ENCODE assay signal across 13 cellular contexts in genomic region chr10:15211464-15211979, GRCh38. TPM values are rescaled to one million over a fixed set of nuclear protein-coding genes. Genes with fewer than 3 reads are reported as not detected.
A peak's percentile ranks its signal among the peaks of the same experiment; 100 is the strongest.
DNase-seq lines count a peak whose midpoint lies in the region; ATAC-seq and TF ChIP-seq lines count a peak whose summit lies in the region.
"Had no signal": no experiment of that assay in that cellular context is flagged by ENCODE, and none has a peak within 500 bp of the region (broad histone marks: within the 10 kb centered on the region; RNA-seq: fewer than 3 reads in every experiment).

No MANE protein-coding gene starts in this region.

- peak overlapping the region; percentile 90 for H2BK20ac ChIP-seq in IMR-90 (ENCODE audit: low read depth, low read length)

- ATAC-seq in IMR-90 (ENCODE audit: low read depth), result peak; percentile 82
- ATAC-seq in naive thymus-derived CD4-positive, alpha-beta T cell, result no peak
- ATAC-seq in GM18909 (IDR thresholded peaks at IDR 0.05; ENCODE audit: poor library complexity, unreplicated experiment), result no peak

- H3K4me2 ChIP-seq in IMR-90 (ENCODE audit: low read depth, low read length), result peak overlapping the region; percentile 67; the same call in 1 of the 2 replicates

- H3K9me3 Mint-ChIP-seq in activated CD4-positive, alpha-beta T cell treated with anti-CD3 and anti-CD28 coated beads, Interleukin-2, amount 10 ng/mL, durations not matched to agents 7 days and 5 days, result peaks cover 1% of the 10 kb centered on the region
- peaks cover 0 to 1% (median 0%) of the 10 kb centered on the region in 11 donors for H3K9me3 Mint-ChIP-seq in naive thymus-derived CD4-positive, alpha-beta T cell

- CTCF ChIA-PET in activated CD4-positive, alpha-beta T cell treated with anti-CD3 and anti-CD28 coated beads, Interleukin-2, amount 10 ng/mL, durations not matched to agents 7 days and 5 days (lab: Charles Lee), result interaction anchor here (0.6 to 1.1 kb wide), 2 partner anchors 35 to 243 kb away, joined by 3 to 4 read pairs; no protein-coding TSS in a partner anchor
- CTCF ChIA-PET in IMR-90 (lab: Yijun Ruan, JAX), result interaction anchor here (0.6 to 2.6 kb wide), 5 partner anchors 13 to 159 kb away, joined by 3 to 7 read pairs (median 3); partner anchors contain the start of gene FAM171A1
- CTCF ChIA-PET in naive thymus-derived CD4-positive, alpha-beta T cell (lab: Charles Lee), result interaction anchor here (1.0 to 1.4 kb wide), 4 partner anchors 15 to 44 kb away, joined by 3 to 8 read pairs (median 3); no protein-coding TSS in a partner anchor

- peak overlapping the region; percentile 86 for H2BK120ac ChIP-seq in IMR-90 (ENCODE audit: low read depth, low read length)

- H2AFZ ChIP-seq in IMR-90 (replicated peaks; ENCODE audit: low read length, poor library complexity), result peak overlapping the region; percentile 35

- H4K91ac ChIP-seq in IMR-90 (ENCODE audit: insufficient read depth, low read depth, low read length), result peak overlapping the region; percentile 84

- H3K56ac ChIP-seq in IMR-90 (ENCODE audit: extremely low read depth, insufficient read depth, low read length), result no peak overlapping the region; the same call in 1 of the 2 replicates

- H3K27me3 ChIP-seq in IMR-90 (ENCODE audit: control insufficient read depth, insufficient read depth, low read length) (no peaks in the 10 kb centered on the region), brain microvascular endothelial cell (replicated peaks) (no peaks in the 10 kb centered on the region)
- no peaks in the 10 kb centered on the region for H3K27me3 ChIP-seq in naive thymus-derived CD4-positive, alpha-beta T cell (ENCODE audit: control insufficient read depth in 2 of 2, insufficient read depth in 2 of 2, low read length in 2 of 2)

- H4K8ac ChIP-seq in IMR-90 (ENCODE audit: low read depth in 2 of 2, low read length in 2 of 2), result peak overlapping the region in 1 of 2 experiments; percentile 79; a peak in 3 of 4 replicates

- no peak overlapping the region for H2AK9ac ChIP-seq in IMR-90 (replicated peaks; ENCODE audit: low read depth, low read length, poor library complexity)

- H3K79me1 ChIP-seq in IMR-90 (ENCODE audit: low read depth in 1 of 2, low read length in 2 of 2), result peaks cover 0 to 26% of the 10 kb centered on the region in 2 experiments; a peak in 2 of 4 replicates

- peak overlapping the region; percentile 81 for H2BK5ac ChIP-seq in IMR-90 (ENCODE audit: low read depth, low read length, poor library complexity, severe bottlenecking)

- peaks cover 12% of the 10 kb centered on the region for H3K36me3 ChIP-seq in IMR-90 (ENCODE audit: control insufficient read depth, insufficient read depth, low read length)
- peaks cover 21% of the 10 kb centered on the region for H3K36me3 ChIP-seq in brain microvascular endothelial cell (replicated peaks)
- peaks cover 0 to 13% (median 0%) of the 10 kb centered on the region in 3 experiments for H3K36me3 ChIP-seq in naive thymus-derived CD4-positive, alpha-beta T cell (ENCODE audit: control insufficient read depth in 2 of 3, insufficient read depth in 3 of 3, low read length in 3 of 3)
- H3K36me3 ChIP-seq: thoracic aorta had no signal

- H3K4me3 ChIP-seq in IMR-90 (ENCODE audit: insufficient read depth, low read depth, low read length), result no peak overlapping the region; the same call in 1 of the 2 replicates
- no peak overlapping the region for H3K4me3 ChIP-seq in brain microvascular endothelial cell (ENCODE audit: low read depth, low read length)
- H3K4me3 ChIP-seq in naive thymus-derived CD4-positive, alpha-beta T cell (ENCODE audit: low read length), result no peak overlapping the region
- H3K4me3 ChIP-seq: thoracic aorta had no signal

- no TSS peak for BruUV-seq in IMR-90 (replicated peaks; lab: Mats Ljungman, UMichigan)

- H2AK5ac ChIP-seq in IMR-90 (ENCODE audit: low read depth, low read length), result peak overlapping the region; percentile 73

- dilution Hi-C loops in IMR-90 (cut with HindIII; ENCODE audit: low sequenced_read_pairs, unreplicated experiment), result no loop called here

- H3K27ac ChIP-seq in IMR-90 (ENCODE audit: insufficient read depth, low read length) (peak overlapping the region; percentile 26), brain microvascular endothelial cell (peak overlapping the region; percentile 75)
- H3K27ac ChIP-seq in naive thymus-derived CD4-positive, alpha-beta T cell (ENCODE audit: low read depth, low read length), result no peak overlapping the region
- H3K27ac ChIP-seq: thoracic aorta had no signal

- TF ChIP-seq POLR2A in IMR-90 (IDR thresholded peaks at IDR 0.05; ENCODE audit: low read depth, low read length), result no peak

- DNase-seq in activated CD4-positive, alpha-beta T cell treated with anti-CD3 and anti-CD28 coated beads, Interleukin-2, amount 10 ng/mL, durations not matched to agents 7 days and 5 days, result no peak
- no peak for DNase-seq in activated CD4-positive, alpha-beta T cell treated with anti-CD3 and anti-CD28 coated beads for 1 hour
- DNase-seq in IMR-90 (peak; percentile 93), brain microvascular endothelial cell (peak; percentile 80), NCI-H510A (lab: John Stamatoyannopoulos, UW) (no peak), C1 segment of cervical spinal cord (lab: John Stamatoyannopoulos, UW) (no peak)
- no peak for DNase-seq in naive thymus-derived CD4-positive, alpha-beta T cell
- DNase-seq: GF-D8, NCI-H1417 treated with DMSO at 0.1 percent for 48 hours, NCI-H526 treated with DMSO at 0.1 percent for 48 hours had no signal

- no peaks in the 10 kb centered on the region for H3K9me3 ChIP-seq in IMR-90 (ENCODE audit: control insufficient read depth, insufficient read depth, low read length)
- H3K9me3 ChIP-seq in naive thymus-derived CD4-positive, alpha-beta T cell (ENCODE audit: control insufficient read depth in 2 of 3, low read length in 3 of 3), result no peaks in the 10 kb centered on the region
- H3K9me3 ChIP-seq: thoracic aorta had no signal

- peaks cover 52% of the 10 kb centered on the region for H3K4me1 Mint-ChIP-seq in activated CD4-positive, alpha-beta T cell treated with anti-CD3 and anti-CD28 coated beads, Interleukin-2, amount 10 ng/mL, durations not matched to agents 7 days and 5 days
- peaks cover 26 to 56% (median 52%) of the 10 kb centered on the region in 7 donors for H3K4me1 Mint-ChIP-seq in naive thymus-derived CD4-positive, alpha-beta T cell

- H3K4me1 ChIP-seq in IMR-90 (ENCODE audit: control insufficient read depth, insufficient read depth, low read length), result peaks cover 4% of the 10 kb centered on the region
- peaks cover 23 to 39% of the 10 kb centered on the region in 2 donors for H3K4me1 ChIP-seq in naive thymus-derived CD4-positive, alpha-beta T cell (ENCODE audit: control insufficient read depth in 2 of 2, insufficient read depth in 2 of 2, low read length in 2 of 2)

- H3K18ac ChIP-seq in IMR-90 (ENCODE audit: low read depth, low read length), result peak overlapping the region; percentile 55; the same call in 1 of the 2 replicates

- peak overlapping the region; percentile 61 for H3K23ac ChIP-seq in IMR-90 (ENCODE audit: low read depth, low read length)

- peak overlapping the region; percentile 92 for H3K14ac ChIP-seq in IMR-90 (replicated peaks; ENCODE audit: low read depth, low read length)

- no peaks in the 10 kb centered on the region for H3K27me3 Mint-ChIP-seq in activated CD4-positive, alpha-beta T cell treated with anti-CD3 and anti-CD28 coated beads, Interleukin-2, amount 10 ng/mL, durations not matched to agents 7 days and 5 days
- H3K27me3 Mint-ChIP-seq in naive thymus-derived CD4-positive, alpha-beta T cell, result no peaks in the 10 kb centered on the region
- H3K27me3 Mint-ChIP-seq: B cell had no signal

- H4K5ac ChIP-seq in IMR-90 (ENCODE audit: low read depth, low read length), result 0 out of 2 replicates have a peak overlapping the region, but pooled peaks have one; percentile 5

- peak overlapping the region; percentile 49; the same call in 2 of the 3 replicates for H2BK15ac ChIP-seq in IMR-90 (ENCODE audit: low read depth, low read length)

- no peak overlapping the region for H3K9ac ChIP-seq in IMR-90 (ENCODE audit: low read depth, low read length)

- H3K36me3 Mint-ChIP-seq in activated CD4-positive, alpha-beta T cell treated with anti-CD3 and anti-CD28 coated beads, Interleukin-2, amount 10 ng/mL, durations not matched to agents 7 days and 5 days (ENCODE audit: low read depth), result peaks cover 39% of the 10 kb centered on the region
- peaks cover 9 to 37% (median 17%) of the 10 kb centered on the region in 5 donors for H3K36me3 Mint-ChIP-seq in naive thymus-derived CD4-positive, alpha-beta T cell

- TF ChIP-seq CTCF in IMR-90 (conservative IDR thresholded peaks at IDR 0.05; ENCODE audit: low read depth, low read length), result no peak
- TF ChIP-seq CTCF in brain microvascular endothelial cell (IDR thresholded peaks at IDR 0.05; ENCODE audit: low read depth, low read length, missing control alignments), result no peak

- in situ Hi-C loops in IMR-90 (cut with MboI; ENCODE audit: low sequenced_read_pairs) (no loop called here), brain microvascular endothelial cell (cut with HindIII; ENCODE audit: low pct_ligation_motif_present, low sequenced_read_pairs) (no loop called here)

- TF ChIP-seq RAD21 in IMR-90 (IDR thresholded peaks at IDR 0.05; ENCODE audit: low read length), result no peak

- H3K4ac ChIP-seq in IMR-90 (ENCODE audit: low read depth, low read length), result peak overlapping the region; percentile 87

- intact Hi-C loops in IMR-90 (cut with micrococcal nuclease), result loop anchor here (2.0 kb wide), 1 partner anchor 159 kb away; the partner anchor contains the start of gene FAM171A1
- intact Hi-C loops in naive thymus-derived CD4-positive, alpha-beta T cell (cut with micrococcal nuclease), result no loop called here

- peaks cover 8% of the 10 kb centered on the region for H3K9me1 ChIP-seq in IMR-90 (ENCODE audit: insufficient read depth, low read length)

- H3K27ac Mint-ChIP-seq in activated CD4-positive, alpha-beta T cell treated with anti-CD3 and anti-CD28 coated beads, Interleukin-2, amount 10 ng/mL, durations not matched to agents 7 days and 5 days, result peak overlapping the region; percentile 31
- H3K27ac Mint-ChIP-seq in naive thymus-derived CD4-positive, alpha-beta T cell, result peak overlapping the region in 5 of 9 donors; percentile 57 to 99 (median 72)
- H3K27ac Mint-ChIP-seq: B cell had no signal

- POLR2A ChIA-PET in activated CD4-positive, alpha-beta T cell treated with anti-CD3 and anti-CD28 coated beads, Interleukin-2, amount 10 ng/mL, durations not matched to agents 7 days and 5 days (lab: Charles Lee), result no interaction called here
- POLR2A ChIA-PET in IMR-90 (lab: Charles Lee; ENCODE audit: unreplicated experiment), result interaction anchor here (0.7 kb wide), 1 partner anchor 43 kb away, joined by 3 read pairs; no protein-coding TSS in a partner anchor
- POLR2A ChIA-PET in naive thymus-derived CD4-positive, alpha-beta T cell (lab: Charles Lee), result interaction anchor here (2.5 kb wide), 1 partner anchor 42 kb away, joined by 9 read pairs; the partner anchor contains the start of gene NMT2

- no CpG with 5 or more reads among the region's 6 CpGs for WGBS in IMR-90 (ENCODE audit: extremely low coverage in 2 of 2, insufficient read length in 1 of 2), 2 experiments

- H3K4me3 Mint-ChIP-seq in activated CD4-positive, alpha-beta T cell treated with anti-CD3 and anti-CD28 coated beads, Interleukin-2, amount 10 ng/mL, durations not matched to agents 7 days and 5 days, result no peak overlapping the region
- peak overlapping the region in 1 of 10 donors; percentile 36 for H3K4me3 Mint-ChIP-seq in naive thymus-derived CD4-positive, alpha-beta T cell
- H3K4me3 Mint-ChIP-seq: B cell had no signal

- H4K20me1 ChIP-seq in IMR-90 (ENCODE audit: insufficient read depth, low read length), result peaks cover 2% of the 10 kb centered on the region; the same call in 1 of the 2 replicates

RNA-seq across cellular contexts. Expression of gene NMT2, which starts 43.0 kb away (rescaled TPM):
- total RNA-seq in activated CD4-positive, alpha-beta T cell treated with anti-CD3 and anti-CD28 coated beads, Interleukin-2, amount 10 ng/mL, durations not matched to agents 7 days and 5 days, result 10 to 100 TPM; 47.7 to 50.9 TPM
- total RNA-seq in IMR-90 (2012; rRNA removed), result 41.0 and 51.9 TPM in 2 replicates
- 15.5 and 18.7 TPM in 2 replicates for polyA plus RNA-seq in IMR-90 (2012; rRNA removed)
- 5.5 and 9.5 TPM in 2 replicates for polyA plus RNA-seq in IMR-90 (2012; cell fraction: cytosol; rRNA removed)
- polyA plus RNA-seq in IMR-90 (2012; cell fraction: nucleus; rRNA removed; ENCODE audit: low replicate concordance), result 6.7 and 28.2 TPM in 2 replicates
- 10 to 100 TPM; 23.2 to 81.4 (median 39.1) TPM for total RNA-seq in naive thymus-derived CD4-positive, alpha-beta T cell
- 10 to 100 TPM; 43.8 TPM for polyA plus RNA-seq in naive thymus-derived CD4-positive, alpha-beta T cell

Comparison
In these comparisons a context has a peak if more than half of its experiments do, and no peak if none do; other contexts are left out.
1. DNase-seq: peak in IMR-90 (single experiment) and brain microvascular endothelial cell (single experiment); none in activated CD4-positive, alpha-beta T cell treated with anti-CD3 and anti-CD28 coated beads, Interleukin-2, amount 10 ng/mL, durations not matched to agents 7 days and 5 days (single experiment), activated CD4-positive, alpha-beta T cell treated with anti-CD3 and anti-CD28 coated beads for 1 hour (single experiment), naive thymus-derived CD4-positive, alpha-beta T cell (0 of 9), NCI-H510A (single experiment) and C1 segment of cervical spinal cord (0 of 14).